In the genomic region with DNA sequence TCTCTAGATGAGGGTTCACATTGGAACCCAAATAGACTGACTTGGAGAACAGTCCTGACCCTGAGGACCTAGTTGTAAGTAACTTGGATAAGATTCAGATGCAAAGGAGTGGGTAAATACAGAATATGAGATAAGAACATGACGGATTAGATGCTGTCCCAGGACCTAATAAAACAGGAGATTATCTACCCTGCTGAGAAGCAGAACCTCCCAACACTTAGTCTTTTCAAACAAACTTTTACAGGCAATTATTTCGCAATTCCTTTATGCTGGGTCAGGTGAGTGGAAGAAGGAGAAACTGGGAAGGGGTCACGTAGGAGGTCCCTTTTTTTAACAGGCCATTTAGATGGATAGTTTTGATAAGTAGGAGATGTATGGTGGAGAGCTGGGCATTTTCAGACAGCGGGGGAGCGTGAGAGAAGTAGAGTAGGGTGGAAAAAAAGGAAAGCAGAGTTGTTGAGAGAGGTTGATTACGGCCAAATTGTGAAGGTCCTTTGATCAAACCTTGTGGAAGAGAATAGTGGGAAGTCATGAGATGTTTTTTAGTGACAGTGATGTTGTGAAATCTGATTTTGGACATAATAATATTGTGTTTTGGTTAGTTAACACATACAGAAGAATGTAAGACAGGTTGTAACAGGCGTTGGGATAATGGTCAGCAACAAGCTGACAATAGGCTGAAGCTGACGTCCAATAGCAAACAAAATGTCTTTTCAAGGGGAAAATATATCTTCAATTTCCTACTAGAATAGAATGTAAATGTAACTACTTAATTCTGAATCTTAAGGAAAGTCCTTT, we compare ENCODE assay signal across 23 cellular contexts. TPM values are rescaled to one million over a fixed set of nuclear protein-coding genes. Genes with fewer than 3 reads are reported as not detected.
DNase-seq lines count a peak whose midpoint lies in the region; ATAC-seq, FAIRE-seq and TF ChIP-seq lines count a peak whose summit lies in the region.
"Had no signal": no experiment of that assay in that cellular context is flagged by ENCODE, and none has a peak within 500 bp of the region (broad histone marks: within the 10 kb centered on the region; RNA-seq: fewer than 3 reads in every experiment).

No MANE protein-coding gene starts in this region.

- TF ChIP-seq EP300 in Ishikawa (IDR thresholded peaks at IDR 0.05; ENCODE audit: borderline replicate concordance) (no peak), H1 (IDR thresholded peaks at IDR 0.05; ENCODE audit: borderline replicate concordance in 1 of 2, low read depth in 2 of 2, low read length in 2 of 2) (no peak), suprapubic skin (IDR thresholded peaks at IDR 0.05) (no peak)

- no peak overlapping the region for H3K56ac ChIP-seq in H1 (replicated peaks; ENCODE audit: insufficient read length, low read depth, low read length)

- no peak overlapping the region for H4K91ac ChIP-seq in H1 (replicated peaks; ENCODE audit: insufficient read length, low read length)

- H3K79me2 ChIP-seq in H1 (ENCODE audit: control insufficient read depth in 1 of 2, insufficient read depth in 2 of 2, low read length in 2 of 2): no peaks in the 10 kb centered on the region

- H2BK12ac ChIP-seq in H1 (ENCODE audit: low read depth, low read length): no peak overlapping the region

- H3K27me3 ChIP-seq in Caco-2 (replicated peaks; ENCODE audit: control insufficient read depth, insufficient read depth, low read length) (no peaks in the 10 kb centered on the region), H1 (replicated peaks in 1 of 4; ENCODE audit: control insufficient read depth in 3 of 4, extremely low read depth in 1 of 4, insufficient read depth in 3 of 4, low read length in 3 of 4) (no peaks in the 10 kb centered on the region), mucosa of rectum (ENCODE audit: control insufficient read depth in 2 of 2, insufficient read depth in 2 of 2, low read length in 2 of 2) (no peaks in the 10 kb centered on the region), suprapubic skin (no peaks in the 10 kb centered on the region)

- H3K36me3 Mint-ChIP-seq in Caco-2 (ENCODE audit: insufficient read depth, unreplicated experiment) (peaks cover 6% of the 10 kb centered on the region), type B pancreatic cell (no peaks in the 10 kb centered on the region), immature natural killer cell (no peaks in the 10 kb centered on the region)
- H3K36me3 Mint-ChIP-seq: CD4-positive, alpha-beta memory T cell had no signal

- no peak overlapping the region for H2BK120ac ChIP-seq in H1 (replicated peaks; ENCODE audit: low read depth, low read length)

- H3K9ac ChIP-seq in H1 (replicated peaks in 1 of 4; ENCODE audit: extremely low read depth in 1 of 4, low read depth in 3 of 4, low read length in 3 of 4) (no peak overlapping the region), mucosa of rectum (ENCODE audit: low read depth in 1 of 2, low read length in 2 of 2) (peak overlapping the region in 1 of 2 donors; percentile 5)
- H3K9ac ChIP-seq: KMS-11 had no signal

- no peak overlapping the region for H3K27ac Mint-ChIP-seq in Caco-2 (ENCODE audit: unreplicated experiment)
- no peak overlapping the region for H3K27ac Mint-ChIP-seq in type B pancreatic cell
- no peak overlapping the region for H3K27ac Mint-ChIP-seq in immature natural killer cell
- H3K27ac Mint-ChIP-seq: CD4-positive, alpha-beta memory T cell; H9 had no signal

- POLR2A ChIA-PET in Caco-2 (lab: Charles Lee): no interaction called here
- POLR2A ChIA-PET in H1 (lab: Charles Lee; ENCODE audit: partially characterized antibody): no interaction called here

- H3K9me3 Mint-ChIP-seq in Caco-2 (ENCODE audit: unreplicated experiment) (no peaks in the 10 kb centered on the region), type B pancreatic cell (no peaks in the 10 kb centered on the region), immature natural killer cell (peaks cover 0 to 1% (median 0%) of the 10 kb centered on the region in 6 donors)

- H3K18ac ChIP-seq in H1 (ENCODE audit: extremely low read depth, low read length): no peak overlapping the region

- TF ChIP-seq POLR2A in H1 (IDR thresholded peaks at IDR 0.05; ENCODE audit: control extremely low read depth in 1 of 2, low read depth in 2 of 2, low read length in 2 of 2) (no peak), suprapubic skin (IDR thresholded peaks at IDR 0.05) (no peak)

- no peaks in the 10 kb centered on the region for H3K36me3 ChIP-seq in Caco-2 (ENCODE audit: control insufficient read depth, insufficient read depth, low read length)
- H3K36me3 ChIP-seq in H1 (ENCODE audit: control insufficient read depth in 2 of 4, insufficient read depth in 4 of 4, low read length in 3 of 4): no peaks in the 10 kb centered on the region
- H3K36me3 ChIP-seq in mucosa of rectum (ENCODE audit: control insufficient read depth in 2 of 2, insufficient read depth in 2 of 2, low read length in 2 of 2): no peaks in the 10 kb centered on the region
- no peaks in the 10 kb centered on the region for H3K36me3 ChIP-seq in suprapubic skin

- H3K14ac ChIP-seq in H1 (ENCODE audit: insufficient read length): no peak overlapping the region

- no peak overlapping the region for H4K8ac ChIP-seq in H1 (ENCODE audit: extremely low read depth, insufficient read depth, low read length)

- H3K9me3 ChIP-seq in Caco-2 (no peaks in the 10 kb centered on the region), H1 (ENCODE audit: insufficient read depth in 2 of 2, low read depth in 1 of 2, low read length in 1 of 2) (no peaks in the 10 kb centered on the region), mucosa of rectum (ENCODE audit: control insufficient read depth in 2 of 2, low read length in 2 of 2) (no peaks in the 10 kb centered on the region), suprapubic skin (no peaks in the 10 kb centered on the region)

- H3K27ac ChIP-seq in H1 (ENCODE audit: low read depth, low read length): no peak overlapping the region
- peak overlapping the region; percentile 1 to 51 for H3K27ac ChIP-seq in mucosa of rectum (ENCODE audit: low read depth in 2 of 2, low read length in 2 of 2)
- H3K27ac ChIP-seq in suprapubic skin: no peak overlapping the region
- H3K27ac ChIP-seq: KMS-11 had no signal

- no peaks in the 10 kb centered on the region for H3K23me2 ChIP-seq in H1 (ENCODE audit: low read depth, low read length)

- no peaks in the 10 kb centered on the region for H3K27me3 Mint-ChIP-seq in Caco-2 (ENCODE audit: insufficient read depth, unreplicated experiment)
- H3K27me3 Mint-ChIP-seq in type B pancreatic cell: no peaks in the 10 kb centered on the region
- H3K27me3 Mint-ChIP-seq in immature natural killer cell (ENCODE audit: low read depth in 3 of 3): no peaks in the 10 kb centered on the region
- H3K27me3 Mint-ChIP-seq: CD4-positive, alpha-beta memory T cell had no signal

- no peak overlapping the region for H3K4ac ChIP-seq in H1 (replicated peaks; ENCODE audit: insufficient read length, low read depth, low read length)

- FAIRE-seq in H1 (lab: Jason Lieb, UNC): no peak
- FAIRE-seq: D721Med had no signal

- H2BK20ac ChIP-seq in H1 (ENCODE audit: low read length): no peak overlapping the region

- TF ChIP-seq RAD21 in Ishikawa (IDR thresholded peaks at IDR 0.05; ENCODE audit: low read depth): no peak
- no peak for TF ChIP-seq RAD21 in H1 (IDR thresholded peaks at IDR 0.05 in 1 of 2, conservative IDR thresholded peaks at IDR 0.05 in 1 of 2; ENCODE audit: low read depth in 2 of 2, low read length in 2 of 2)

- WGBS in H1 (ENCODE audit: extremely low coverage in 1 of 2, insufficient coverage in 1 of 2, insufficient read length in 1 of 2, insufficient replicate concordance in 2 of 2, low coverage in 1 of 2, low lambda C conversion rate in 2 of 2, missing lambda C conversion rate in 1 of 2), 2 experiments: 64% methylated on average over 8 of the region's 8 CpGs; no CpG with 5 or more reads in 1 of the 2 experiments
- WGBS in suprapubic skin: 65% methylated on average over 8 of the region's 8 CpGs

- no TSS peak for BruUV-seq in Caco-2 (replicated peaks; lab: Mats Ljungman, UMichigan)

- H2AFZ ChIP-seq in H1 (ENCODE audit: low read length): no peak overlapping the region

- no peak for TF ChIP-seq CTCF in Caco-2 (IDR thresholded peaks at IDR 0.05; ENCODE audit: insufficient read depth in 1 of 2, low read depth in 1 of 2, low read length in 1 of 2, severe bottlenecking in 1 of 2, unreplicated experiment in 1 of 2)
- no peak for TF ChIP-seq CTCF in H1 (IDR thresholded peaks at IDR 0.05; ENCODE audit: control extremely low read depth in 1 of 3, insufficient read depth in 1 of 3, low read depth in 1 of 3, low read length in 3 of 3)
- no peak for TF ChIP-seq CTCF in type B pancreatic cell (conservative IDR thresholded peaks at IDR 0.05)
- no peak for TF ChIP-seq CTCF in suprapubic skin (IDR thresholded peaks at IDR 0.05)

- H3K4me3 Mint-ChIP-seq in Caco-2 (ENCODE audit: unreplicated experiment) (no peak overlapping the region), type B pancreatic cell (no peak overlapping the region), immature natural killer cell (no peak overlapping the region)
- H3K4me3 Mint-ChIP-seq: CD4-positive, alpha-beta memory T cell; H9 had no signal

- H3K4me2 ChIP-seq in H1 (ENCODE audit: insufficient read depth in 1 of 2, low read depth in 2 of 2, low read length in 2 of 2): no peak overlapping the region
- H3K4me2 ChIP-seq: KMS-11 had no signal

- peak; percentile 50 to 59 for DNase-seq in Caco-2
- DNase-seq in H1 (ENCODE audit: low read depth in 1 of 2, low spot score in 2 of 2): no peak
- no peak for DNase-seq in type B pancreatic cell (ENCODE audit: extremely low spot score, unreplicated experiment)
- DNase-seq in immature natural killer cell: no peak
- DNase-seq in suprapubic skin (ENCODE audit: low spot score in 2 of 2): no peak
- DNase-seq: CD4-positive, alpha-beta memory T cell; DMS79; H9; NCI-H1048; NCI-H1436 treated with DMSO at 0.1 percent for 48 hours; NCI-H2029 treated with DMSO at 0.1 percent for 48 hours; NCI-H510A; NCI-H82; Right ventricle myocardium superior had no signal

- H4K20me1 ChIP-seq in H1 (replicated peaks in 1 of 2; ENCODE audit: control insufficient read depth in 1 of 2, insufficient read depth in 2 of 2, low read length in 2 of 2): no peaks in the 10 kb centered on the region

- no peaks in the 10 kb centered on the region for H3K79me1 ChIP-seq in H1 (ENCODE audit: low read depth, low read length)

- H2BK15ac ChIP-seq in H1 (ENCODE audit: low read length): no peak overlapping the region

- H3K23ac ChIP-seq in H1 (ENCODE audit: insufficient read length): no peak overlapping the region

- no peak overlapping the region for H3K4me3 ChIP-seq in Caco-2 (ENCODE audit: low read depth, low read length)
- H3K4me3 ChIP-seq in H1 (ENCODE audit: extremely low read depth in 1 of 4, insufficient read depth in 2 of 4, low read depth in 3 of 4, low read length in 4 of 4): no peak overlapping the region
- peak overlapping the region in 1 of 2 donors; percentile 23 for H3K4me3 ChIP-seq in mucosa of rectum (ENCODE audit: low read length in 2 of 2)
- no peak overlapping the region for H3K4me3 ChIP-seq in suprapubic skin

- H3K4me1 Mint-ChIP-seq in Caco-2 (ENCODE audit: low read depth, unreplicated experiment) (peaks cover 8% of the 10 kb centered on the region), type B pancreatic cell (ENCODE audit: unreplicated experiment) (no peaks in the 10 kb centered on the region), immature natural killer cell (no peaks in the 10 kb centered on the region)
- H3K4me1 Mint-ChIP-seq: CD4-positive, alpha-beta memory T cell; H9 had no signal

- ATAC-seq in HG02973 (IDR thresholded peaks at IDR 0.05; ENCODE audit: unreplicated experiment): no peak
- ATAC-seq: Panc1 had no signal

- intact Hi-C loops in Caco-2 (cut with micrococcal nuclease; ENCODE audit: unreplicated experiment): loop anchor here (2.0 to 5.0 kb wide), 3 partner anchors 15 to 302 kb away; no protein-coding TSS in a partner anchor

- no peak overlapping the region for H2BK5ac ChIP-seq in H1 (ENCODE audit: low read depth, low read length)

- CTCF ChIA-PET in Caco-2 (lab: Charles Lee): no interaction called here
- CTCF ChIA-PET in H1 (lab: Charles Lee; ENCODE audit: partially characterized antibody): interaction anchor here (0.6 to 1.4 kb wide), 3 partner anchors 114 to 186 kb away, joined by 3 to 4 read pairs (median 3); no protein-coding TSS in a partner anchor

- no peak overlapping the region for H4K5ac ChIP-seq in H1 (ENCODE audit: insufficient read length, low read depth, low read length)

- H2AK5ac ChIP-seq in H1 (ENCODE audit: low read depth, low read length): no peak overlapping the region

- H3K4me1 ChIP-seq in Caco-2 (peaks cover 44% of the 10 kb centered on the region), H1 (replicated peaks in 1 of 4; ENCODE audit: control insufficient read depth in 3 of 4, insufficient read depth in 4 of 4, low read length in 3 of 4) (no peaks in the 10 kb centered on the region), mucosa of rectum (ENCODE audit: control insufficient read depth in 2 of 2, insufficient read depth in 2 of 2, low read length in 2 of 2) (peaks cover 0 to 17% of the 10 kb centered on the region in 2 donors), suprapubic skin (peaks cover 7% of the 10 kb centered on the region)

RNA-seq across cellular contexts. Expression of a gene that starts 32.8 kb away (rescaled TPM):
- total RNA-seq in Caco-2 (2022) (16.9 and 21.1 TPM in 2 replicates), type B pancreatic cell (ENCODE audit: low replicate concordance) (11.3 and 33.9 TPM in 2 replicates), suprapubic skin (100 to 1,000 TPM; 100 to 153 (median 125) TPM)
- total RNA-seq in H1 (2021; fragmentation: NEBNext Ultra II Directional; extraction: Animal tissue kit (Norgen Biotek cat#: 25700)): 5.7 and 6.4 TPM in 2 replicates
- polyA plus RNA-seq in H1 (2011; rRNA removed) (0.66 and 0.71 TPM in 2 replicates), immature natural killer cell (not detected)
- polyA plus RNA-seq in H1 (2011; cell fraction: cytosol; rRNA removed): 0.93 TPM
- polyA plus RNA-seq in H1 (2011; cell fraction: nucleus; rRNA removed): 0.61 TPM
- polyA plus RNA-seq in H1 (2012, experiment 1 of 2): 1.1 to 1.8 TPM (median 1.2 TPM) in 4 replicates
- not detected for polyA plus RNA-seq in H1 (2012, experiment 2 of 2)
- 3.1 TPM for polyA plus RNA-seq in H1 (2013, experiment 1 of 2)
- polyA plus RNA-seq in H1 (2013, experiment 2 of 2): 3.6 TPM
- polyA minus RNA-seq in H1 (2011; rRNA and poly(A)+ RNA removed): 4.7 and 7.9 TPM in 2 replicates
- 3.1 TPM for polyA minus RNA-seq in H1 (2011; cell fraction: cytosol; rRNA and poly(A)+ RNA removed)
- polyA minus RNA-seq in H1 (2011; cell fraction: nucleus; rRNA and poly(A)+ RNA removed): 8.1 TPM
- total RNA-seq: A172; CD4-positive, alpha-beta memory T cell; G401 had no signal
- polyA plus RNA-seq: BJ; CD4-positive, alpha-beta memory T cell had no signal

Comparison
In these comparisons a context has a peak if more than half of its experiments do, and no peak if none do; other contexts are left out.
1. DNase-seq: peak in Caco-2 (2 of 2); none in H1 (0 of 2), type B pancreatic cell (single experiment), immature natural killer cell (0 of 3) and suprapubic skin (0 of 2).
2. H3K27ac ChIP-seq: peak in mucosa of rectum (2 of 2); none in H1 (single experiment) and suprapubic skin (single experiment).